ENCODE assay signal across 7 cellular contexts in the genomic region with DNA sequence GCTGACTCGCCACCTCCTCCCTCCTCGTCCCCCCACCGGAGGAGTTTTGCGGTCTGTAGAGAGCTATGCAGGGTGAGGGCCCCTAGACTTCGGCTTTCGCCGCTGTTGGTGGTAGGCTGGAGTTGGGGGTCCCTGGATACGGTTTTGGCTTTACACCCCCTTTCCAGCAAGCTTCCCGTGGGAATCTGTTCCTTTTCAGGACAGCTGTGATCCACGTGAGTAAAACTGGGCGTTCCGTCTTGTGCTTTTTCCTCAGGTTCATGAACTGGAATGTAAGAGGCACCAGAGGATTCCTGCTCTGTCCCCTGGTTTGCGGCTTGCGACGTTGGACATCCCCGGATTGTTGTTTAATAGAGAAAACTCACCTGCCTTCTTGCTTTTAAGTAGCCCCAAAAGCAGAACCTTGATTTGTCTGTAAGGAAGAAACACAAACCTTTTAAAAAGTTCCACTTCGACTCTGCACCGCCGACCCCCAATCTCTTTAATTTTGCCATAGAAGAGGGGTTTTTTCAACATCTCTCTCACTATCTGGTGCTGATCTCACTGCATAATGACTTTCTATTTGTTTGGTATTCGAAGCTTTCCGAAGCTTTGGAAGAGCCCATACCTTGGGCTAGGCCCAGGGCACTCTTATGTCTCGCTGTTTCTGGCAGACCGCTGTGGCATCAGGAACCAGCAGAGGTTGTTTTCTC. TPM values are rescaled to one million over a fixed set of nuclear protein-coding genes. Genes with fewer than 3 reads are reported as not detected.
DNase-seq lines count a peak whose midpoint lies in the region; FAIRE-seq and TF ChIP-seq lines count a peak whose summit lies in the region.

No MANE protein-coding gene starts in this region.

- CTCF ChIA-PET in H1 (lab: Charles Lee; ENCODE audit: partially characterized antibody), result interaction anchor here (0.9 to 2.1 kb wide), 3 partner anchors 13 to 18 kb away, joined by 3 to 6 read pairs (median 3); no protein-coding TSS in a partner anchor

- peak overlapping the region; percentile 99 for H2AFZ ChIP-seq in H1 (ENCODE audit: low read length)

- TF ChIP-seq POLR2A in H1 (IDR thresholded peaks at IDR 0.05; ENCODE audit: control extremely low read depth in 1 of 2, low read depth in 2 of 2, low read length in 2 of 2) (no peak), vagina (IDR thresholded peaks at IDR 0.05) (no peak)

- H3K9ac ChIP-seq in H1 (replicated peaks in 1 of 4; ENCODE audit: extremely low read depth in 1 of 4, low read depth in 3 of 4, low read length in 3 of 4) (peak overlapping the region; percentile 69 to 100 (median 99)), mucosa of rectum (ENCODE audit: low read depth in 1 of 2, low read length in 2 of 2) (peak overlapping the region; percentile 87 to 98)

- peak overlapping the region; percentile 46 for H4K5ac ChIP-seq in H1 (ENCODE audit: insufficient read length, low read depth, low read length)

- no peak overlapping the region for H3K14ac ChIP-seq in H1 (ENCODE audit: insufficient read length)

- FAIRE-seq in H1 (lab: Jason Lieb, UNC), result no peak

- TF ChIP-seq EP300 in H1 (IDR thresholded peaks at IDR 0.05; ENCODE audit: borderline replicate concordance in 1 of 2, low read depth in 2 of 2, low read length in 2 of 2), result no peak

- intact Hi-C loops in vagina (cut with DNase I), result loop anchor here (5.0 kb wide), 2 partner anchors 76 to 284 kb away; partner anchors contain the start of gene FAM177A1

- no peak overlapping the region for H2BK20ac ChIP-seq in H1 (ENCODE audit: low read length)

- H4K8ac ChIP-seq in H1 (ENCODE audit: extremely low read depth, insufficient read depth, low read length), result peak overlapping the region; percentile 95; the same call in 1 of the 2 replicates

- 18% methylated on average over 23 of the region's 23 CpGs; no CpG with 5 or more reads in 1 of the 2 experiments for WGBS in H1 (ENCODE audit: extremely low coverage in 1 of 2, insufficient coverage in 1 of 2, insufficient read length in 1 of 2, insufficient replicate concordance in 2 of 2, low coverage in 1 of 2, low lambda C conversion rate in 2 of 2, missing lambda C conversion rate in 1 of 2), 2 experiments

- peaks cover 0 to 5% (median 2%) of the 10 kb centered on the region in 4 experiments; a peak in 1 of 8 replicates for H3K36me3 ChIP-seq in H1 (ENCODE audit: control insufficient read depth in 2 of 4, insufficient read depth in 4 of 4, low read length in 3 of 4)
- no peaks in the 10 kb centered on the region for H3K36me3 ChIP-seq in mucosa of rectum (ENCODE audit: control insufficient read depth in 2 of 2, insufficient read depth in 2 of 2, low read length in 2 of 2)
- H3K36me3 ChIP-seq in vagina, result no peaks in the 10 kb centered on the region

- H3K56ac ChIP-seq in H1 (replicated peaks; ENCODE audit: insufficient read length, low read depth, low read length), result no peak overlapping the region

- no peaks in the 10 kb centered on the region for H3K9me3 ChIP-seq in H1 (ENCODE audit: insufficient read depth in 2 of 2, low read depth in 1 of 2, low read length in 1 of 2)
- H3K9me3 ChIP-seq in mucosa of rectum (ENCODE audit: control insufficient read depth in 2 of 2, low read length in 2 of 2), result no peaks in the 10 kb centered on the region
- no peaks in the 10 kb centered on the region for H3K9me3 ChIP-seq in vagina

- H3K4me3 ChIP-seq in HFF-Myc (replicated peaks; ENCODE audit: low read depth, low read length), result peak overlapping the region; percentile 90
- peak overlapping the region; percentile 90 to 97 (median 93) for H3K4me3 ChIP-seq in H1 (ENCODE audit: extremely low read depth in 1 of 4, insufficient read depth in 2 of 4, low read depth in 3 of 4, low read length in 4 of 4)
- H3K4me3 ChIP-seq in mucosa of rectum (ENCODE audit: low read length in 2 of 2), result peak overlapping the region; percentile 87 to 100
- H3K4me3 ChIP-seq in vagina, result peak overlapping the region; percentile 60 to 67

- POLR2A ChIA-PET in H1 (lab: Charles Lee; ENCODE audit: partially characterized antibody), result interaction anchor here (0.6 to 3.0 kb wide), 16 partner anchors 9 to 289 kb away, joined by 3 to 19 read pairs (median 4); partner anchors contain the start of genes FAM177A1, NFKBIA, PSMA6 and SRP54

- H3K27ac ChIP-seq in H1 (ENCODE audit: low read depth, low read length) (peak overlapping the region; percentile 99), mucosa of rectum (ENCODE audit: low read depth in 2 of 2, low read length in 2 of 2) (peak overlapping the region; percentile 97 to 99), vagina (peak overlapping the region; percentile 95)

- peak overlapping the region; percentile 83 to 97 for H3K4me2 ChIP-seq in H1 (ENCODE audit: insufficient read depth in 1 of 2, low read depth in 2 of 2, low read length in 2 of 2)

- H2AK5ac ChIP-seq in H1 (ENCODE audit: low read depth, low read length), result no peak overlapping the region

- 0 out of 2 replicates have a peak overlapping the region, but pooled peaks have one; percentile 83 for H2BK15ac ChIP-seq in H1 (ENCODE audit: low read length)

- H4K20me1 ChIP-seq in H1 (replicated peaks in 1 of 2; ENCODE audit: control insufficient read depth in 1 of 2, insufficient read depth in 2 of 2, low read length in 2 of 2), result no peaks in the 10 kb centered on the region

- peaks cover 0 to 10% of the 10 kb centered on the region in 2 experiments; a peak in 1 of 4 replicates for H3K79me2 ChIP-seq in H1 (ENCODE audit: control insufficient read depth in 1 of 2, insufficient read depth in 2 of 2, low read length in 2 of 2)

- no peak overlapping the region for H3K4ac ChIP-seq in H1 (replicated peaks; ENCODE audit: insufficient read length, low read depth, low read length)

- DNase-seq in GM03348 (ENCODE audit: low spot score) (peak; percentile 23), HFF-Myc (ENCODE audit: extremely low read depth, low read depth) (peak; percentile 27), RPMI8226 (peak; percentile 11), H1 (ENCODE audit: low read depth in 1 of 2, low spot score in 2 of 2) (no peak), vagina (ENCODE audit: extremely low spot score in 2 of 2) (no peak), OCI-M2 (lab: John Stamatoyannopoulos, UW; ENCODE audit: unreplicated experiment) (no peak)

- peak overlapping the region; percentile 58 for H4K91ac ChIP-seq in H1 (replicated peaks; ENCODE audit: insufficient read length, low read length)

- H2BK12ac ChIP-seq in H1 (ENCODE audit: low read depth, low read length), result peak overlapping the region; percentile 96; the same call in 1 of the 2 replicates

- peak overlapping the region; percentile 55 for H3K18ac ChIP-seq in H1 (ENCODE audit: extremely low read depth, low read length)

- no peaks in the 10 kb centered on the region for H3K27me3 ChIP-seq in H1 (replicated peaks in 1 of 4; ENCODE audit: control insufficient read depth in 3 of 4, extremely low read depth in 1 of 4, insufficient read depth in 3 of 4, low read length in 3 of 4)
- H3K27me3 ChIP-seq in mucosa of rectum (ENCODE audit: control insufficient read depth in 2 of 2, insufficient read depth in 2 of 2, low read length in 2 of 2), result no peaks in the 10 kb centered on the region
- H3K27me3 ChIP-seq in vagina, result no peaks in the 10 kb centered on the region

- no peak for TF ChIP-seq CTCF in HFF-Myc (IDR thresholded peaks at IDR 0.05; ENCODE audit: low read depth, low read length, missing control alignments)
- TF ChIP-seq CTCF in H1 (IDR thresholded peaks at IDR 0.05; ENCODE audit: control extremely low read depth in 1 of 3, insufficient read depth in 1 of 3, low read depth in 1 of 3, low read length in 3 of 3), result no peak
- no peak for TF ChIP-seq CTCF in vagina (IDR thresholded peaks at IDR 0.05)

- no peak overlapping the region for H3K23ac ChIP-seq in H1 (ENCODE audit: insufficient read length)

- peak overlapping the region; percentile 38 for H2BK120ac ChIP-seq in H1 (replicated peaks; ENCODE audit: low read depth, low read length)

- peak overlapping the region; percentile 99 for H2BK5ac ChIP-seq in H1 (ENCODE audit: low read depth, low read length)

- H3K4me1 ChIP-seq in H1 (replicated peaks in 1 of 4; ENCODE audit: control insufficient read depth in 3 of 4, insufficient read depth in 4 of 4, low read length in 3 of 4), result peaks cover 0 to 4% (median 2%) of the 10 kb centered on the region in 4 experiments; a peak in 3 of 7 replicates
- H3K4me1 ChIP-seq in mucosa of rectum (ENCODE audit: control insufficient read depth in 2 of 2, insufficient read depth in 2 of 2, low read length in 2 of 2), result peaks cover 5 to 14% of the 10 kb centered on the region in 2 donors
- peaks cover 54% of the 10 kb centered on the region for H3K4me1 ChIP-seq in vagina

- H3K23me2 ChIP-seq in H1 (ENCODE audit: low read depth, low read length), result peaks cover 3% of the 10 kb centered on the region; the same call in 1 of the 2 replicates

- no peaks in the 10 kb centered on the region; the same call in 1 of the 2 replicates for H3K79me1 ChIP-seq in H1 (ENCODE audit: low read depth, low read length)

- no peak for TF ChIP-seq RAD21 in H1 (IDR thresholded peaks at IDR 0.05 in 1 of 2, conservative IDR thresholded peaks at IDR 0.05 in 1 of 2; ENCODE audit: low read depth in 2 of 2, low read length in 2 of 2)

TF ChIP-seq in H1, 55 proteins besides CTCF, POLR2A, EP300 and RAD21 (continues in another document):
- TF ChIP-seq KDM5A (IDR thresholded peaks at IDR 0.05; ENCODE audit: low read length), result peak; percentile 8; the same call in 1 of the 2 replicates
- no peak for TF ChIP-seq HDAC6 (IDR thresholded peaks at IDR 0.05; ENCODE audit: low read depth, low read length)
- TF ChIP-seq PHF8 (conservative IDR thresholded peaks at IDR 0.05; ENCODE audit: low read depth, low read length), result no peak

RNA-seq across cellular contexts. Expression of gene PRORP, which starts 0.5 kb away (rescaled TPM):
- total RNA-seq in H1 (2021; fragmentation: NEBNext Ultra II Directional; extraction: Animal tissue kit (Norgen Biotek cat#: 25700)), result 43.9 and 44.8 TPM in 2 replicates
- 20.5 and 30.0 TPM in 2 replicates for polyA plus RNA-seq in H1 (2011; rRNA removed)
- polyA plus RNA-seq in H1 (2011; cell fraction: cytosol; rRNA removed), result 25.4 TPM
- 36.6 TPM for polyA plus RNA-seq in H1 (2011; cell fraction: nucleus; rRNA removed)
- 32.4 to 53.2 TPM (median 38.4 TPM) in 4 replicates for polyA plus RNA-seq in H1 (2012, experiment 1 of 2)
- 9.6 TPM for polyA plus RNA-seq in H1 (2012, experiment 2 of 2)
- 34.3 TPM for polyA plus RNA-seq in H1 (2013, experiment 1 of 2)
- 31.8 TPM for polyA plus RNA-seq in H1 (2013, experiment 2 of 2)
- 61.1 and 77.7 TPM in 2 replicates for polyA minus RNA-seq in H1 (2011; rRNA and poly(A)+ RNA removed)
- 21.9 TPM for polyA minus RNA-seq in H1 (2011; cell fraction: cytosol; rRNA and poly(A)+ RNA removed)
- 37.1 TPM for polyA minus RNA-seq in H1 (2011; cell fraction: nucleus; rRNA and poly(A)+ RNA removed)
- 11.0 TPM for total RNA-seq in vagina

RNA-seq across cellular contexts. Expression of gene PPP2R3C, which starts 1.1 kb away (rescaled TPM):
- total RNA-seq in H1 (2021; fragmentation: NEBNext Ultra II Directional; extraction: Animal tissue kit (Norgen Biotek cat#: 25700)), result 24.6 and 26.7 TPM in 2 replicates
- polyA plus RNA-seq in H1 (2011; rRNA removed), result 4.2 and 7.1 TPM in 2 replicates
- polyA plus RNA-seq in H1 (2011; cell fraction: cytosol; rRNA removed), result 8.9 TPM
- polyA plus RNA-seq in H1 (2011; cell fraction: nucleus; rRNA removed), result 7.0 TPM
- 17.7 to 23.3 TPM (median 21.4 TPM) in 4 replicates for polyA plus RNA-seq in H1 (2012, experiment 1 of 2)
- polyA plus RNA-seq in H1 (2012, experiment 2 of 2), result 2.6 TPM
- 35.0 TPM for polyA plus RNA-seq in H1 (2013, experiment 1 of 2)
- 31.6 TPM for polyA plus RNA-seq in H1 (2013, experiment 2 of 2)
- 10.9 and 12.0 TPM in 2 replicates for polyA minus RNA-seq in H1 (2011; rRNA and poly(A)+ RNA removed)
- polyA minus RNA-seq in H1 (2011; cell fraction: cytosol; rRNA and poly(A)+ RNA removed), result 5.8 TPM
- polyA minus RNA-seq in H1 (2011; cell fraction: nucleus; rRNA and poly(A)+ RNA removed), result 15.5 TPM
- total RNA-seq in vagina, result 14.5 TPM

Comparison
In these comparisons a context has a peak if more than half of its experiments do, and no peak if none do; other contexts are left out.
1. DNase-seq: peak in GM03348 (single experiment), HFF-Myc (single experiment) and RPMI8226 (single experiment); none in H1 (0 of 2), vagina (0 of 2) and OCI-M2 (single experiment).
2. Peak in every context shown above with its lines, with median percentiles within 50 percentile points of each other: H3K4me3 ChIP-seq and H3K27ac ChIP-seq.